ENCODE assay signal across 24 cellular contexts in the genomic region with DNA sequence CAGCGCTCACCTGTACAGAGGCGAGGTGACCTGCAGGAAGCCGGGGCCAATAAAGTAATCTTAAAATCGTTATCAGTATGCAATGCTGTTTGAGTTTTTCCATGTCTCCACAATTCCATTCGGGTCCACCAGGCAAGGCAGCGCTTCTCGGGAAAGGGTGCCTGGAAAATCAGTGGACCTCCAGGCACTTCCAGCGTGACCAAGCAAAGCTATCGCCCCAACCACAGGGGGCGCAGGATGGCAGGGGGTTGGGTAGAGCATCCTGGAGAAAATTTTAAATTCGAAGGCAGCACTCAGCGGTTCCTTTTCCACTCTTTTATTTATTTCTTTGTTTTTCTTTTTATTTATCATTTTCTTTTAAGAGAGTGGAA. TPM values are rescaled to one million over a fixed set of nuclear protein-coding genes. Genes with fewer than 3 reads are reported as not detected.
"Had no signal": no experiment of that assay in that cellular context is flagged by ENCODE, and none has a peak within 500 bp of the region (broad histone marks: within the 10 kb centered on the region; RNA-seq: fewer than 3 reads in every experiment).

No MANE protein-coding gene starts in this region.

- H3K4me1 ChIP-seq: testis had no signal

- ATAC-seq: activated naive CD8-positive, alpha-beta T cell treated with anti-CD3 and anti-CD28 coated beads, Interleukin-2, amount 50 U/mL, for 24 hours; effector memory CD8-positive, alpha-beta T cell; heart right ventricle; natural killer cell treated with Interleukin-12 subunit alpha and Interleukin-12 subunit beta and Interleukin-15 and Interleukin-18, amount 100 ng/mL, for 72 hours; stimulated activated naive CD8-positive, alpha-beta T cell treated with anti-CD3 and anti-CD28 coated beads, Interleukin-15, amount 100 ng/mL, for 72 hours had no signal

- H3K4me3 ChIP-seq: heart right ventricle, sigmoid colon, spleen, testis had no signal

- H3K27me3 ChIP-seq: testis had no signal

- H3K9me3 ChIP-seq: sigmoid colon, spleen, testis had no signal

- H3K36me3 ChIP-seq: heart right ventricle, sigmoid colon, spleen had no signal

- H3K27ac ChIP-seq: heart right ventricle, sigmoid colon, spleen, testis had no signal

- H3K27ac Mint-ChIP-seq: activated naive CD4-positive, alpha-beta T cell treated with anti-CD3 and anti-CD28 coated beads for 36 hours; activated naive CD8-positive, alpha-beta T cell treated with anti-CD3 and anti-CD28 coated beads, Interleukin-2, amount 50 U/mL, for 24 hours; activated T-helper 2 cell treated with anti-CD3 and anti-CD28 coated beads, Interferon-gamma antibody, Interleukin-2, Interleukin-4, amounts not matched to agents 10 μg/mL and 5 μg/mL and 100 μg/mL, durations not matched to agents 14 hours and 24 hours and 36 hours; effector memory CD8-positive, alpha-beta T cell; natural killer cell treated with Interleukin-12 subunit alpha and Interleukin-12 subunit beta and Interleukin-15 and Interleukin-18, amount 100 ng/mL, for 72 hours; stimulated activated naive CD8-positive, alpha-beta T cell treated with anti-CD3 and anti-CD28 coated beads, Interleukin-15, amount 100 ng/mL, for 72 hours had no signal

- DNase-seq: activated CD4-positive, alpha-beta T cell treated with anti-CD3 and anti-CD28 coated beads, Interleukin-2, amount 50 U/mL, for 4 hours; activated CD4-positive, CD25-positive, alpha-beta regulatory T cell treated with anti-CD3 and anti-CD28 coated beads, Interleukin-2, amount 50 U/mL, for 72 hours; activated naive CD4-positive, alpha-beta T cell treated with anti-CD3 and anti-CD28 coated beads for 36 hours; activated naive CD8-positive, alpha-beta T cell treated with anti-CD3 and anti-CD28 coated beads, Interleukin-2, amount 50 U/mL, for 24 hours; dermis blood vessel endothelial cell; effector memory CD8-positive, alpha-beta T cell; heart right ventricle; sigmoid colon; spleen; stimulated activated naive CD8-positive, alpha-beta T cell treated with anti-CD3 and anti-CD28 coated beads, Interleukin-15, amount 100 ng/mL, for 72 hours; testis had no signal

- H3K9me3 Mint-ChIP-seq: activated naive CD4-positive, alpha-beta T cell treated with anti-CD3 and anti-CD28 coated beads for 36 hours; activated naive CD8-positive, alpha-beta T cell treated with anti-CD3 and anti-CD28 coated beads, Interleukin-2, amount 50 U/mL, for 24 hours; activated T-helper 2 cell treated with anti-CD3 and anti-CD28 coated beads, Interferon-gamma antibody, Interleukin-2, Interleukin-4, amounts not matched to agents 10 μg/mL and 5 μg/mL and 100 μg/mL, durations not matched to agents 14 hours and 24 hours and 36 hours; natural killer cell treated with Interleukin-12 subunit alpha and Interleukin-12 subunit beta and Interleukin-15 and Interleukin-18, amount 100 ng/mL, for 72 hours; stimulated activated naive CD8-positive, alpha-beta T cell treated with anti-CD3 and anti-CD28 coated beads, Interleukin-15, amount 100 ng/mL, for 72 hours had no signal

- H3K4me3 Mint-ChIP-seq: activated naive CD4-positive, alpha-beta T cell treated with anti-CD3 and anti-CD28 coated beads for 36 hours; activated naive CD8-positive, alpha-beta T cell treated with anti-CD3 and anti-CD28 coated beads, Interleukin-2, amount 50 U/mL, for 24 hours; effector memory CD8-positive, alpha-beta T cell; natural killer cell treated with Interleukin-12 subunit alpha and Interleukin-12 subunit beta and Interleukin-15 and Interleukin-18, amount 100 ng/mL, for 72 hours; stimulated activated naive CD8-positive, alpha-beta T cell treated with anti-CD3 and anti-CD28 coated beads, Interleukin-15, amount 100 ng/mL, for 72 hours had no signal

- FAIRE-seq: bronchial epithelial cell, frontal cortex had no signal

- H3K36me3 Mint-ChIP-seq: natural killer cell treated with Interleukin-12 subunit alpha and Interleukin-12 subunit beta and Interleukin-15 and Interleukin-18, amount 100 ng/mL, for 72 hours had no signal

RNA-seq across cellular contexts. Expression of a gene that starts 5.4 kb away (rescaled TPM):
- total RNA-seq: activated naive CD4-positive, alpha-beta T cell treated with anti-CD3 and anti-CD28 coated beads for 36 hours; activated T-helper 2 cell treated with anti-CD3 and anti-CD28 coated beads, Interferon-gamma antibody, Interleukin-2, Interleukin-4, amounts not matched to agents 10 μg/mL and 5 μg/mL and 100 μg/mL, durations not matched to agents 14 hours and 24 hours and 36 hours; aorta; bronchial epithelial cell; chondrocyte; dermis blood vessel endothelial cell; epithelial cell of proximal tubule; heart right ventricle; kidney epithelial cell; liver; mesenteric fat pad; natural killer cell treated with Interleukin-12 subunit alpha and Interleukin-12 subunit beta and Interleukin-15 and Interleukin-18, amount 100 ng/mL, for 72 hours; osteoblast; pulmonary artery endothelial cell; sigmoid colon; spleen; ureter had no signal
- polyA plus RNA-seq: aorta, heart right ventricle, liver, sigmoid colon had no signal
